In the genomic region with DNA sequence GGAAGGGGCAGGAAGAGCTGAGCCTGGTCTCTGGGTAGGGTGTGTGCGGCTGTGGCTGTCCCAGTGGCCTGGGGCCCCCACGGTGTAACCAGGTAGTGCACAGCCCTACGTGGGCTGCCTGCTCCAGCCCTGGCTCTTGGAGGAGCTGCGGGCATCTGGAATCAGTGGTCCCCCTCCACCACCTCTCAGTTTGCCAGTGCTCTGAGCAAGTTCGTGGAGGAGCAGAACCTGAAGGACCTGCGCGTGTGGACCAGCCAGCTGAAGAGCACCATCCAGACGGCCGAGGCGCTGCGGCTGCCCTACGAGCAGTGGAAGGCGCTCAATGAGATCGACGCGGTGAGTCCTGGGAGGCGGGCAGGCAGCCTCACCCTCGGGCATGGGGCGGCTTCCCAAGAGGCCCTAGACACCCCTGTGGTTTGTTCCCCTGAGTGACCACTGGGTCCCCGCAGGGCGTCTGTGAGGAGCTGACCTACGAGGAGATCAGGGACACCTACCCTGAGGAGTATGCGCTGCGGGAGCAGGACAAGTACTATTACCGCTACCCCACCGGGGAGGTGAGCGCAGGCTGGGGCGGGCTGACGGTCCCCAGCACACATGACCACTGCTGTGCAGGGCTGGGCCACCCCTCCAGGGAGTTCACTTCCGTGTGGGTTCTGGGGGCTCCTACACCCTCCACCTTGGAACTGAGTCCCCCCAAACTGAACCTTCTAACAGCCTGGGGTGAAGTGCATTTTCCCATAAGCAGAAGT, we compare ENCODE assay signal across 1 cellular context.
TF ChIP-seq lines count a peak whose summit lies in the region.

No MANE protein-coding gene starts in this region.

TF ChIP-seq in HCT116, 20 proteins besides CTCF, POLR2A, EP300 and RAD21 (continued from another document):
- TF ChIP-seq, protein P1, sequence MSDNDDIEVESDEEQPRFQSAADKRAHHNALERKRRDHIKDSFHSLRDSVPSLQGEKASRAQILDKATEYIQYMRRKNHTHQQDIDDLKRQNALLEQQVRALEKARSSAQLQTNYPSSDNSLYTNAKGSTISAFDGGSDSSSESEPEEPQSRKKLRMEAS (IDR thresholded peaks at IDR 0.05): no peak
- TF ChIP-seq, protein P2, sequence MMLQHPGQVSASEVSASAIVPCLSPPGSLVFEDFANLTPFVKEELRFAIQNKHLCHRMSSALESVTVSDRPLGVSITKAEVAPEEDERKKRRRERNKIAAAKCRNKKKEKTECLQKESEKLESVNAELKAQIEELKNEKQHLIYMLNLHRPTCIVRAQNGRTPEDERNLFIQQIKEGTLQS (IDR thresholded peaks at IDR 0.05): no peak
- TF ChIP-seq, protein P3, sequence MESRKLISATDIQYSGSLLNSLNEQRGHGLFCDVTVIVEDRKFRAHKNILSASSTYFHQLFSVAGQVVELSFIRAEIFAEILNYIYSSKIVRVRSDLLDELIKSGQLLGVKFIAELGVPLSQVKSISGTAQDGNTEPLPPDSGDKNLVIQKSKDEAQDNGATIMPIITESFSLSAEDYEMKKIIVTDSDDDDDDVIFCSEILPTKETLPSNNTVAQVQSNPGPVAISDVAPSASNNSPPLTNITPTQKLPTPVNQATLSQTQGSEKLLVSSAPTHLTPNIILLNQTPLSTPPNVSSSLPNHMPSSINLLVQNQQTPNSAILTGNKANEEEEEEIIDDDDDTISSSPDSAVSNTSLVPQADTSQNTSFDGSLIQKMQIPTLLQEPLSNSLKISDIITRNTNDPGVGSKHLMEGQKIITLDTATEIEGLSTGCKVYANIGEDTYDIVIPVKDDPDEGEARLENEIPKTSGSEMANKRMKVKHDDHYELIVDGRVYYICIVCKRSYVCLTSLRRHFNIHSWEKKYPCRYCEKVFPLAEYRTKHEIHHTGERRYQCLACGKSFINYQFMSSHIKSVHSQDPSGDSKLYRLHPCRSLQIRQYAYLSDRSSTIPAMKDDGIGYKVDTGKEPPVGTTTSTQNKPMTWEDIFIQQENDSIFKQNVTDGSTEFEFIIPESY (IDR thresholded peaks at IDR 0.05; ENCODE audit: extremely low read depth, insufficient replicate concordance, low read length): no peak
- TF ChIP-seq TCF7L2 (IDR thresholded peaks at IDR 0.05; ENCODE audit: borderline replicate concordance, extremely low read depth, insufficient read depth, insufficient read length): no peak
- no peak for TF ChIP-seq EZH2phosphoT487 (IDR thresholded peaks at IDR 0.05; ENCODE audit: borderline replicate concordance)
- TF ChIP-seq ZFX (IDR thresholded peaks at IDR 0.05): no peak
- TF ChIP-seq ELF1 (IDR thresholded peaks at IDR 0.05; ENCODE audit: borderline replicate concordance, low read depth): no peak
- TF ChIP-seq SP1 (IDR thresholded peaks at IDR 0.05; ENCODE audit: low read depth): no peak
- no peak for TF ChIP-seq EGR1 (IDR thresholded peaks at IDR 0.05; ENCODE audit: low read depth)
- no peak for TF ChIP-seq YY1 (IDR thresholded peaks at IDR 0.05; ENCODE audit: extremely low read depth, insufficient replicate concordance, low read depth, low read length)
- TF ChIP-seq, protein P4, sequence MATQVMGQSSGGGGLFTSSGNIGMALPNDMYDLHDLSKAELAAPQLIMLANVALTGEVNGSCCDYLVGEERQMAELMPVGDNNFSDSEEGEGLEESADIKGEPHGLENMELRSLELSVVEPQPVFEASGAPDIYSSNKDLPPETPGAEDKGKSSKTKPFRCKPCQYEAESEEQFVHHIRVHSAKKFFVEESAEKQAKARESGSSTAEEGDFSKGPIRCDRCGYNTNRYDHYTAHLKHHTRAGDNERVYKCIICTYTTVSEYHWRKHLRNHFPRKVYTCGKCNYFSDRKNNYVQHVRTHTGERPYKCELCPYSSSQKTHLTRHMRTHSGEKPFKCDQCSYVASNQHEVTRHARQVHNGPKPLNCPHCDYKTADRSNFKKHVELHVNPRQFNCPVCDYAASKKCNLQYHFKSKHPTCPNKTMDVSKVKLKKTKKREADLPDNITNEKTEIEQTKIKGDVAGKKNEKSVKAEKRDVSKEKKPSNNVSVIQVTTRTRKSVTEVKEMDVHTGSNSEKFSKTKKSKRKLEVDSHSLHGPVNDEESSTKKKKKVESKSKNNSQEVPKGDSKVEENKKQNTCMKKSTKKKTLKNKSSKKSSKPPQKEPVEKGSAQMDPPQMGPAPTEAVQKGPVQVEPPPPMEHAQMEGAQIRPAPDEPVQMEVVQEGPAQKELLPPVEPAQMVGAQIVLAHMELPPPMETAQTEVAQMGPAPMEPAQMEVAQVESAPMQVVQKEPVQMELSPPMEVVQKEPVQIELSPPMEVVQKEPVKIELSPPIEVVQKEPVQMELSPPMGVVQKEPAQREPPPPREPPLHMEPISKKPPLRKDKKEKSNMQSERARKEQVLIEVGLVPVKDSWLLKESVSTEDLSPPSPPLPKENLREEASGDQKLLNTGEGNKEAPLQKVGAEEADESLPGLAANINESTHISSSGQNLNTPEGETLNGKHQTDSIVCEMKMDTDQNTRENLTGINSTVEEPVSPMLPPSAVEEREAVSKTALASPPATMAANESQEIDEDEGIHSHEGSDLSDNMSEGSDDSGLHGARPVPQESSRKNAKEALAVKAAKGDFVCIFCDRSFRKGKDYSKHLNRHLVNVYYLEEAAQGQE (IDR thresholded peaks at IDR 0.05; ENCODE audit: low read depth): no peak
